ENCODE assay signal across 12 cellular contexts in the genomic region with DNA sequence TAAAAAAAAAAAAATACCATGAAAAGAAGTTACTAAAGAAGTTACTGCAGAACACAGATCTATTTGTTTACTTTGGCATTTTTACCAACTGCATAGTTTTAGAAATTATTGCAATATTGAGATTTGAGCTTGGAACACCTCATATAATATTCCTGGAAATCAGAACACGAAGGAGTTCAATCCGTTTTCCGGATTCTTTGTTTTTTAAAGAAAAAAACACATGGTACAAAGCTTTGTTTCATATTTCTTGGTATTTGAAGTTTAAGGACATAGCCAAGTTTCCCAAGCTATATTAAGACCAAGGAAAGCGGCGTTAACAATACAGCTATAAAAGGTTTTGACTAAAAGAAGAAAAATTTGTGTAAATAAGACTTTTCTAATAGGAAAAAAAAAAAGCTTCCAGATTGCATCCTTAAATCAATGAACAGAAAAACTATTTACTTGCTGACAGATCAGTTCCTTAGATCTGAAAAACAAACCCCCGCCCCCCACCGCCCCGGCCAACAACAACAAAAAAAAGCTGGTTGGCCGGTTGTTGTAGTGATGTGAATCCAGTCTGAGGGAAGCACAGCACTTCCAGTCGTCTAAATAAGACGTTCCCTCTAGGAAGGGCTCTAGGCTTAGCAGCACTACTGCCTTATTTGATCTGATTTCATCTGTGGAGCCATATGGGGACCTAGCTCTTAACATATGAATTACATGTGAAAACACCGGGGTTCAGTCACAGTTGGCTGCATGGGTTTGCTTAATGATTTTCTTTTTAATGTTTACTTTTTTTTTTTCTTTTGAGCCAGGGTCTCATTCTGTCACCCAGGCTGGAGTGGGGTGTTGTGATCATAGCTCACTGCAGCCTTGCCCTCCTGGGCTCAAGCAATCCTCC. TPM values are rescaled to one million over a fixed set of nuclear protein-coding genes. Genes with fewer than 3 reads are reported as not detected.
DNase-seq lines count a peak whose midpoint lies in the region.
"Had no signal": no experiment of that assay in that cellular context is flagged by ENCODE, and none has a peak within 500 bp of the region (broad histone marks: within the 10 kb centered on the region; RNA-seq: fewer than 3 reads in every experiment).

No MANE protein-coding gene starts in this region.

- no peak overlapping the region for H3K4me3 Mint-ChIP-seq in activated T-helper 1 cell treated with anti-CD3 and anti-CD28 coated beads, Interleukin-12 subunit alpha, Interleukin-12 subunit beta, Interleukin-2, Interleukin-4 antibody, amounts not matched to agents 30 ng/mL and 10 ng/mL and 1 ng/mL, durations not matched to agents 14 hours and 24 hours and 36 hours

- H2AFZ ChIP-seq in GM23248 = peak overlapping the region; percentile 11

- H3K9me3 ChIP-seq in GM23248 (ENCODE audit: low read depth) (no peaks in the 10 kb centered on the region), skeletal muscle tissue (ENCODE audit: control insufficient read depth in 3 of 3, low read length in 3 of 3) (no peaks in the 10 kb centered on the region)
- H3K9me3 ChIP-seq: SJCRH30 had no signal

- peaks cover 30% of the 10 kb centered on the region for H3K79me2 ChIP-seq in GM23248 (ENCODE audit: insufficient read depth)

- H3K4me3 ChIP-seq in GM23248 (peak overlapping the region; percentile 29), skeletal muscle tissue (ENCODE audit: low read length in 3 of 3) (peak overlapping the region in 1 of 3 donors; percentile 29)
- H3K4me3 ChIP-seq: SJCRH30 had no signal

- DNase-seq in GM23248 = peak; percentile 78
- peak in 2 of 61 donors; percentile 22 to 30 for DNase-seq in caudate nucleus (lab: John Stamatoyannopoulos, UW)
- DNase-seq in left kidney (ENCODE audit: low read depth, low spot score) = peak; percentile 53
- no peak for DNase-seq in DMS79 treated with DMSO at 0.1 percent for 48 hours (lab: John Stamatoyannopoulos, UW)
- no peak for DNase-seq in NCI-H1048 (lab: John Stamatoyannopoulos, UW)
- no peak for DNase-seq in activated T-helper 1 cell treated with anti-CD3 and anti-CD28 coated beads, Interleukin-12 subunit alpha, Interleukin-12 subunit beta, Interleukin-2, Interleukin-4 antibody, amounts not matched to agents 30 ng/mL and 10 ng/mL and 1 ng/mL, durations not matched to agents 14 hours and 24 hours and 36 hours (ENCODE audit: low spot score)
- no peak for DNase-seq in middle frontal gyrus (ENCODE audit: extremely low spot score, low spot score)
- DNase-seq: GF-D8; retina; stimulated activated naive CD8-positive, alpha-beta T cell treated with anti-CD3 and anti-CD28 coated beads, Interleukin-15, Interleukin-2, amounts not matched to agents 100 U/mL and 50 U/mL, for 24 hours had no signal

- H3K4me1 Mint-ChIP-seq in activated T-helper 1 cell treated with anti-CD3 and anti-CD28 coated beads, Interleukin-12 subunit alpha, Interleukin-12 subunit beta, Interleukin-2, Interleukin-4 antibody, amounts not matched to agents 30 ng/mL and 10 ng/mL and 1 ng/mL, durations not matched to agents 14 hours and 24 hours and 36 hours (ENCODE audit: low read depth) = peaks cover 18% of the 10 kb centered on the region

- in situ Hi-C loops in GM23248 (cut with MboI) = no loop called here

- H3K9me2 ChIP-seq in GM23248 (ENCODE audit: insufficient read depth) = no peaks in the 10 kb centered on the region

- peak overlapping the region; percentile 54 for H3K27ac ChIP-seq in GM23248
- H3K27ac ChIP-seq in caudate nucleus (ENCODE audit: low read depth, low read length) = peak overlapping the region; percentile 76
- peak overlapping the region; percentile 75 for H3K27ac ChIP-seq in skeletal muscle tissue (ENCODE audit: low read depth, low read length)

- peaks cover 8% of the 10 kb centered on the region for H3K36me3 ChIP-seq in GM23248 (ENCODE audit: low read depth)
- H3K36me3 ChIP-seq in skeletal muscle tissue (ENCODE audit: control insufficient read depth in 3 of 3, insufficient read depth in 3 of 3, low read length in 3 of 3) = peaks cover 4 to 13% (median 13%) of the 10 kb centered on the region in 3 donors

- H3K9ac ChIP-seq in GM23248 (peak overlapping the region; percentile 43), skeletal muscle tissue (ENCODE audit: low read depth in 1 of 3, low read length in 3 of 3) (peak overlapping the region in 1 of 3 donors; percentile 54)

- 2 to 6% methylated on average over 12 of the region's 12 CpGs for WGBS in GM23248 (ENCODE audit: low coverage in 1 of 2, low lambda C conversion rate in 2 of 2, missing lambda C conversion rate in 2 of 2), 2 experiments

- H3K27me3 Mint-ChIP-seq in activated T-helper 1 cell treated with anti-CD3 and anti-CD28 coated beads, Interleukin-12 subunit alpha, Interleukin-12 subunit beta, Interleukin-2, Interleukin-4 antibody, amounts not matched to agents 30 ng/mL and 10 ng/mL and 1 ng/mL, durations not matched to agents 14 hours and 24 hours and 36 hours (ENCODE audit: insufficient read depth) = peaks cover 55% of the 10 kb centered on the region

- peaks cover under 1% of the 10 kb centered on the region for H3K36me3 Mint-ChIP-seq in activated T-helper 1 cell treated with anti-CD3 and anti-CD28 coated beads, Interleukin-12 subunit alpha, Interleukin-12 subunit beta, Interleukin-2, Interleukin-4 antibody, amounts not matched to agents 30 ng/mL and 10 ng/mL and 1 ng/mL, durations not matched to agents 14 hours and 24 hours and 36 hours (ENCODE audit: low read depth)

- intact Hi-C loops in activated T-helper 1 cell treated with anti-CD3 and anti-CD28 coated beads, Interleukin-12 subunit alpha, Interleukin-12 subunit beta, Interleukin-2, Interleukin-4 antibody, amounts not matched to agents 30 ng/mL and 10 ng/mL and 1 ng/mL, durations not matched to agents 14 hours and 24 hours and 36 hours (cut with micrococcal nuclease) = loop anchor here (10.0 kb wide), 1 partner anchor 380 kb away; a partner anchor contains a TSS

- H3K4me2 ChIP-seq in GM23248 (ENCODE audit: unreplicated experiment) = peak overlapping the region; percentile 68

- no peak overlapping the region for H3K27ac Mint-ChIP-seq in activated T-helper 1 cell treated with anti-CD3 and anti-CD28 coated beads, Interleukin-12 subunit alpha, Interleukin-12 subunit beta, Interleukin-2, Interleukin-4 antibody, amounts not matched to agents 30 ng/mL and 10 ng/mL and 1 ng/mL, durations not matched to agents 14 hours and 24 hours and 36 hours

- H3K27me3 ChIP-seq in GM23248 (replicated peaks; ENCODE audit: insufficient read depth) = no peaks in the 10 kb centered on the region
- H3K27me3 ChIP-seq in skeletal muscle tissue (ENCODE audit: control insufficient read depth in 3 of 3, insufficient read depth in 3 of 3, low read length in 3 of 3) = no peaks in the 10 kb centered on the region
- H3K27me3 ChIP-seq: SJCRH30 had no signal

- H3F3A ChIP-seq in GM23248 (ENCODE audit: insufficient read depth) = peaks cover 25% of the 10 kb centered on the region

- H3K9me3 Mint-ChIP-seq in activated T-helper 1 cell treated with anti-CD3 and anti-CD28 coated beads, Interleukin-12 subunit alpha, Interleukin-12 subunit beta, Interleukin-2, Interleukin-4 antibody, amounts not matched to agents 30 ng/mL and 10 ng/mL and 1 ng/mL, durations not matched to agents 14 hours and 24 hours and 36 hours = no peaks in the 10 kb centered on the region

- H4K20me1 ChIP-seq in GM23248 (ENCODE audit: insufficient read depth) = peaks cover 6% of the 10 kb centered on the region; the same call in 1 of the 2 replicates

- peaks cover 25% of the 10 kb centered on the region for H3K4me1 ChIP-seq in GM23248 (ENCODE audit: insufficient read depth)
- peaks cover 17 to 21% (median 20%) of the 10 kb centered on the region in 3 donors for H3K4me1 ChIP-seq in skeletal muscle tissue (ENCODE audit: control insufficient read depth in 3 of 3, insufficient read depth in 3 of 3, low read length in 3 of 3)

RNA-seq across cellular contexts. Expression of a gene that starts 2.5 kb away (rescaled TPM):
- 303 and 305 TPM in 2 replicates for total RNA-seq in GM23248 (2014; rRNA removed; shearing (Covaris generic))
- 45.6 and 47.8 TPM in 2 replicates for polyA plus RNA-seq in GM23248 (2016; fragmentation: Nextera tagmentation; extraction: Ambion mirVana)
- 146 TPM for total RNA-seq in skeletal muscle tissue
- total RNA-seq in activated T-helper 1 cell treated with anti-CD3 and anti-CD28 coated beads, Interleukin-12 subunit alpha, Interleukin-12 subunit beta, Interleukin-2, Interleukin-4 antibody, amounts not matched to agents 30 ng/mL and 10 ng/mL and 1 ng/mL, durations not matched to agents 14 hours and 24 hours and 36 hours = 27.6 and 29.6 TPM in 2 replicates

Comparison
In these comparisons a context has a peak if more than half of its experiments do, and no peak if none do; other contexts are left out.
1. DNase-seq: peak in GM23248 (single experiment) and left kidney (single experiment); none in DMS79 treated with DMSO at 0.1 percent for 48 hours (single experiment), NCI-H1048 (single experiment), activated T-helper 1 cell treated with anti-CD3 and anti-CD28 coated beads, Interleukin-12 subunit alpha, Interleukin-12 subunit beta, Interleukin-2, Interleukin-4 antibody, amounts not matched to agents 30 ng/mL and 10 ng/mL and 1 ng/mL, durations not matched to agents 14 hours and 24 hours and 36 hours (single experiment) and middle frontal gyrus (single experiment).
2. Peak in every context shown above with its lines, with median percentiles within 50 percentile points of each other: H3K27ac ChIP-seq.